ENCODE assay signal across 8 cellular contexts in genomic region chr10:47261121-47261520, GRCh38. TPM values are rescaled to one million over a fixed set of nuclear protein-coding genes. Genes with fewer than 3 reads are reported as not detected.
DNase-seq lines count a peak whose midpoint lies in the region; ATAC-seq and TF ChIP-seq lines count a peak whose summit lies in the region.

No MANE protein-coding gene starts in this region.

- H3K9me3 Mint-ChIP-seq in activated B cell treated with CpG ODN at 0.5 μM for 24 hours: no peaks in the 10 kb centered on the region
- H3K9me3 Mint-ChIP-seq in progenitor cell of endocrine pancreas (ENCODE audit: low read depth): no peaks in the 10 kb centered on the region

- H3K27me3 Mint-ChIP-seq in activated B cell treated with CpG ODN at 0.5 μM for 24 hours: no peaks in the 10 kb centered on the region
- peaks cover 11% of the 10 kb centered on the region for H3K27me3 Mint-ChIP-seq in progenitor cell of endocrine pancreas

- ATAC-seq in GM19043 (IDR thresholded peaks at IDR 0.05; ENCODE audit: low read depth, unreplicated experiment) (peak; percentile 97), HG02981 (IDR thresholded peaks at IDR 0.05; ENCODE audit: unreplicated experiment) (peak; percentile 90), activated B cell treated with CpG ODN at 0.5 μM for 24 hours (ENCODE audit: low read depth) (peak; percentile 93)

- TF ChIP-seq POLR2A in erythroblast (IDR thresholded peaks at IDR 0.05; ENCODE audit: low read length): no peak

- POLR2A ChIA-PET in activated B cell treated with CpG ODN at 0.5 μM for 24 hours (lab: Charles Lee): interaction anchor here (0.9 kb wide), 1 partner anchor 216 kb away, joined by 3 read pairs; no protein-coding TSS in a partner anchor

- intact Hi-C loops in activated B cell treated with CpG ODN at 0.5 μM for 24 hours (cut with micrococcal nuclease): loop anchor here (5.0 kb wide), 1 partner anchor 94 kb away; no protein-coding TSS in a partner anchor

- H3K4me3 Mint-ChIP-seq in activated B cell treated with CpG ODN at 0.5 μM for 24 hours (peak overlapping the region; percentile 60), progenitor cell of endocrine pancreas (ENCODE audit: low read depth) (no peak overlapping the region)

- CTCF ChIA-PET in activated B cell treated with CpG ODN at 0.5 μM for 24 hours (lab: Charles Lee): no interaction called here

- DNase-seq in activated B cell treated with CpG ODN at 0.5 μM for 24 hours: no peak
- peak; percentile 57 for DNase-seq in stimulated activated CD4-positive, alpha-beta T cell treated with anti-CD3 and anti-CD28 coated beads, Interleukin-15, amount 100 ng/mL, for 24 hours
- DNase-seq in ureter (ENCODE audit: low spot score): no peak
- DNase-seq in erythroblast (lab: John Stamatoyannopoulos, UW): no peak
- DNase-seq in progenitor cell of endocrine pancreas (ENCODE audit: low spot score, unreplicated experiment): no peak
- DNase-seq in NCI-H446 treated with DMSO at 0.1 percent for 48 hours (lab: John Stamatoyannopoulos, UW): no peak

- H3K27ac Mint-ChIP-seq in activated B cell treated with CpG ODN at 0.5 μM for 24 hours: peak overlapping the region; percentile 94
- no peak overlapping the region for H3K27ac Mint-ChIP-seq in progenitor cell of endocrine pancreas

- H3K36me3 Mint-ChIP-seq in activated B cell treated with CpG ODN at 0.5 μM for 24 hours (ENCODE audit: low read depth) (no peaks in the 10 kb centered on the region), progenitor cell of endocrine pancreas (ENCODE audit: insufficient read depth) (no peaks in the 10 kb centered on the region)

- H3K4me1 Mint-ChIP-seq in activated B cell treated with CpG ODN at 0.5 μM for 24 hours (peaks cover 57% of the 10 kb centered on the region), progenitor cell of endocrine pancreas (ENCODE audit: low read depth) (no peaks in the 10 kb centered on the region)

- no peak for TF ChIP-seq CTCF in activated B cell treated with CpG ODN at 0.5 μM for 24 hours (IDR thresholded peaks at IDR 0.05)
- TF ChIP-seq CTCF in progenitor cell of endocrine pancreas (IDR thresholded peaks at IDR 0.05; ENCODE audit: unreplicated experiment): no peak

RNA-seq across cellular contexts. Expression of gene GDF10, which starts 38.9 kb away (rescaled TPM):
- total RNA-seq in activated B cell treated with CpG ODN at 0.5 μM for 24 hours (not detected in 2 replicates), ureter (1.5 TPM), progenitor cell of endocrine pancreas (not detected in 2 replicates)
